Comparison of ENCODE assay signal across 8 cellular contexts in the genomic region with DNA sequence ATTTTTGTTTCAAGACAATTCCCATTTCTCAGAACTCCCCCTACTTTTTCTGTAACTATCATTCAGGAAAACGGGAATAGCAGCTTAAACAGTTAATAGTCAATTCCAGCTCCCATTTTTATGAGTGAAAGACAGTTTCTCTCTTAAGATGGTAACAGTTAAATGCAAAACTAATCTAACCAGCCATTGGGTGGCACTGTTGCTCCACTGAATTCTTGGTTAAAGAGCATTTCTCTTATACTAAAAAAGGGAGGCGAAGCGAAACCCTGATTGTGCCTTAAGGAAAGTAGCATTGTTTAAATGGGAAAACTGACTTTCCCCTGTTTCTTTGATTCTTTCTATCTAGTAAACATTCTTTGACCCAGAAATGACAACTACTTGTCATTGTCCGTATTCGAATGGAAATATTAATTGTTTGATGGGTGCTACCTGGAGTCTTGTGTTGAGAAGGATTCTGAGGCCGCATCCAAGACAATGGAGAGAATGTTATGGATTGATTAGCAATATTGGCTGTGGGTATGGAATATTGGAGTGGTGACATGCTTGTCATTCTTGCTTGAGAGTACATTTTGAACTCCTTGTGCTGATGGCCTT.
DNase-seq lines count a peak whose midpoint lies in the region; ATAC-seq lines count a peak whose summit lies in the region.

No MANE protein-coding gene starts in this region.

- DNase-seq in NK-92 treated with Interleukin-12 subunit alpha and Interleukin-12 subunit beta, amount 100 ng/mL, for 24 hours (lab: John Stamatoyannopoulos, UW): peak; percentile 8
- DNase-seq in NK-92 (lab: John Stamatoyannopoulos, UW; ENCODE audit: unreplicated experiment) (no peak), NCI-H524 (lab: John Stamatoyannopoulos, UW) (peak; percentile 59 to 83), amniotic stem cell (lab: John Stamatoyannopoulos, UW) (peak; percentile 38), iPS DF 4.7 (ENCODE audit: extremely low read depth, low spot score) (peak; percentile 64)
- DNase-seq in stimulated activated CD4-positive, alpha-beta T cell treated with anti-CD3 and anti-CD28 coated beads, Interleukin-1b, Interleukin-23, amount 100 ng/mL, for 24 hours (ENCODE audit: low read depth in 4 of 4, low spot score in 1 of 4): peak in 3 of 4 experiments; percentile 1 to 14 (median 5)

- ATAC-seq in GM19372 (IDR thresholded peaks at IDR 0.05; ENCODE audit: low read depth, unreplicated experiment) (peak; percentile 91), HG03280 (IDR thresholded peaks at IDR 0.05; ENCODE audit: unreplicated experiment) (peak; percentile 79)
